Comparison of ENCODE assay signal across 22 cellular contexts in the genomic region with DNA sequence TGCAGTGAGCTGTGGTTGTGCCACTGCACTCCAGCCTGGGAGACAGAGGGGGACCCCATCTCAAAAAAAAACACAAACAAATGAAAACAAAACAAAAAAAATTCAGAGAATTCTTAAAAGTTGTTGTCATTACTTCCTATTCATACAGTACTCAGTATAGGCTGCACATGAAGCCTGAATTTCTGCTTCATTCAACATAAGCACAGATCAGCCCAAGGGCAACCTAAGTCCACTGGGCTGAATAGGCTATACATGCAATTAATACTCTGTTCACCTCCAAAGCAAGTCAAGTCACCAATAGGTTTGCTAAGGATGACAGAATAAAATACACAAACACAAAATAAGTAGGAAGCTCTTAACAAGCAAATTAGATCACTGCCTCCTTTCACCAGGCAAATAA.
"Had no signal": no experiment of that assay in that cellular context is flagged by ENCODE, and none has a peak within 500 bp of the region (broad histone marks: within the 10 kb centered on the region; RNA-seq: fewer than 3 reads in every experiment).

No MANE protein-coding gene starts in this region.

- ATAC-seq: gastroesophageal sphincter; left cardiac atrium; lower lobe of right lung; natural killer cell treated with Interleukin-12 subunit alpha and Interleukin-12 subunit beta and Interleukin-15 and Interleukin-18, amount 100 ng/mL, for 72 hours; pancreas; right cardiac atrium had no signal

- H3K27ac Mint-ChIP-seq: immature natural killer cell; memory B cell; natural killer cell treated with Interleukin-12 subunit alpha and Interleukin-12 subunit beta and Interleukin-15 and Interleukin-18, amount 100 ng/mL, for 72 hours had no signal

- H3K9me3 ChIP-seq: esophagus muscularis mucosa, gastroesophageal sphincter, left ventricle myocardium inferior, lower lobe of right lung, pancreas, upper lobe of left lung, uterus had no signal

- DNase-seq: effector memory CD4-positive, alpha-beta T cell; glutamatergic neuron; immature natural killer cell; kidney; left cardiac atrium; left ventricle myocardium inferior; lower lobe of right lung; occipital lobe; pancreas; right cardiac atrium; stimulated activated CD4-positive, alpha-beta T cell treated with anti-CD3 and anti-CD28 coated beads, Interleukin-2, amount 100 ng/mL, for 48 hours; stimulated activated naive CD4-positive, alpha-beta T cell treated with Interleukin-2 at 50 U/mL for 16 hours; upper lobe of left lung; uterus had no signal

- H3K9me3 Mint-ChIP-seq: immature natural killer cell; memory B cell; mesothelial cell of epicardium; natural killer cell treated with Interleukin-12 subunit alpha and Interleukin-12 subunit beta and Interleukin-15 and Interleukin-18, amount 100 ng/mL, for 72 hours had no signal

- H3K4me1 ChIP-seq: pancreas, uterus had no signal

- H3K36me3 ChIP-seq: gastroesophageal sphincter, left ventricle myocardium inferior, pancreas, upper lobe of left lung, uterus had no signal

- H3K36me3 Mint-ChIP-seq: immature natural killer cell; natural killer cell treated with Interleukin-12 subunit alpha and Interleukin-12 subunit beta and Interleukin-15 and Interleukin-18, amount 100 ng/mL, for 72 hours had no signal

- H3K4me3 Mint-ChIP-seq: immature natural killer cell; memory B cell; mesothelial cell of epicardium; natural killer cell treated with Interleukin-12 subunit alpha and Interleukin-12 subunit beta and Interleukin-15 and Interleukin-18, amount 100 ng/mL, for 72 hours had no signal

- H3K27me3 Mint-ChIP-seq: memory B cell; natural killer cell treated with Interleukin-12 subunit alpha and Interleukin-12 subunit beta and Interleukin-15 and Interleukin-18, amount 100 ng/mL, for 72 hours; progenitor cell of endocrine pancreas had no signal

- H3K4me1 Mint-ChIP-seq: immature natural killer cell had no signal

- H3K27ac ChIP-seq: epithelial cell of prostate, esophagus muscularis mucosa, gastroesophageal sphincter, left ventricle myocardium inferior, lower lobe of right lung, pancreas, upper lobe of left lung, uterus had no signal

- H3K4me3 ChIP-seq: esophagus muscularis mucosa, gastroesophageal sphincter, left ventricle myocardium inferior, lower lobe of right lung, pancreas, smooth muscle cell, upper lobe of left lung, uterus had no signal
